14 cellular contexts compared by ENCODE assay signal in the genomic region with DNA sequence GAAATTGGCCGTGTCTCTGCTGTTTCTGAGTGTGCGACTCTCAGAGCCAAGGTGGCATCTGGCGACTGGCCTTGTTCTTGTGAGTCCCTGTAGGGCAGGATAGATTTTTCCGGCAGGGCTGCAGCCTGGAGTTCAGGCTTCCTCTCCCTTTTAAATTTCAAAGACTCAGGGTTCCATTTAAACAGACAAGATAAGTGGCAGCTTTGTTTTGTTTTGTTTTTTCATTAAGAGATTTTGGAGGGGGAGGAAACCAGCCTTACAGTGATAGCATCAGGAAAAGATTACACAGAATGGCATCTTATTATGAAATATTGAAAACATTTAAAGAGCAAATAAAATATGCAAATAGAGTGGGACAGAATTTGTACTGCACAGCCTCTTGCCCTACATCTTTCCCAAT.
DNase-seq lines count a peak whose midpoint lies in the region; ATAC-seq and TF ChIP-seq lines count a peak whose summit lies in the region.
"Had no signal": no experiment of that assay in that cellular context is flagged by ENCODE, and none has a peak within 500 bp of the region (broad histone marks: within the 10 kb centered on the region; RNA-seq: fewer than 3 reads in every experiment).

No MANE protein-coding gene starts in this region.

- DNase-seq in EH (ENCODE audit: low read depth) (peak; percentile 21), ecto neural progenitor cell (ENCODE audit: low spot score) (no peak)
- DNase-seq: activated CD8-positive, alpha-beta memory T cell treated with anti-CD3 and anti-CD28 coated beads, Interleukin-2, amount 50 U/mL, for 4 hours; CD4-positive, CD25-positive, alpha-beta regulatory T cell; left ventricle myocardium inferior; natural killer cell; SJCRH30; thyroid gland had no signal

- TF ChIP-seq CTCF in C4-2B (conservative IDR thresholded peaks at IDR 0.05) = no peak

- H3K27ac ChIP-seq in C4-2B = peak overlapping the region; percentile 12; the same call in 1 of the 2 replicates
- H3K27ac ChIP-seq in iPS-20b (ENCODE audit: low read length) = peak overlapping the region; percentile 30
- H3K27ac ChIP-seq: left ventricle myocardium inferior, SJCRH30, thyroid gland had no signal

- no peak overlapping the region for H3K4me3 Mint-ChIP-seq in activated T-helper 17 cell treated with anti-CD3 and anti-CD28 coated beads, Interleukin-2, amount 50 U/mL, for 72 hours
- H3K4me3 Mint-ChIP-seq: CD4-positive, CD25-positive, alpha-beta regulatory T cell; dendritic cell treated with granulocyte-macrophage colony-stimulating factor and Interleukin-4, amounts not matched to agents 40 ng/mL and 50 ng/mL, for 4 days; natural killer cell had no signal

- H3K9ac ChIP-seq in iPS-20b (ENCODE audit: low read depth, low read length) = peak overlapping the region; percentile 56; the same call in 1 of the 2 replicates

- peaks cover 36% of the 10 kb centered on the region for H3K4me1 Mint-ChIP-seq in activated T-helper 17 cell treated with anti-CD3 and anti-CD28 coated beads, Interleukin-2, amount 50 U/mL, for 72 hours

- no peaks in the 10 kb centered on the region for H3K36me3 ChIP-seq in iPS-20b (ENCODE audit: insufficient read depth, low read depth, low read length)
- H3K36me3 ChIP-seq: left ventricle myocardium inferior, SJCRH30, thyroid gland had no signal

- H3K36me3 Mint-ChIP-seq in activated T-helper 17 cell treated with anti-CD3 and anti-CD28 coated beads, Interleukin-2, amount 50 U/mL, for 72 hours (ENCODE audit: low read depth) = peaks cover 8% of the 10 kb centered on the region
- H3K36me3 Mint-ChIP-seq: natural killer cell had no signal

- H3K4me3 ChIP-seq in iPS-20b (ENCODE audit: low read length) = no peak overlapping the region
- H3K4me3 ChIP-seq: left ventricle myocardium inferior, SJCRH30, thyroid gland had no signal

- H3K9me3 Mint-ChIP-seq in activated T-helper 17 cell treated with anti-CD3 and anti-CD28 coated beads, Interleukin-2, amount 50 U/mL, for 72 hours = peaks cover 6% of the 10 kb centered on the region

- ATAC-seq in activated T-helper 17 cell treated with anti-CD3 and anti-CD28 coated beads, Interleukin-2, amount 50 U/mL, for 72 hours (replicated peaks) = no peak
- ATAC-seq in HG03457 (IDR thresholded peaks at IDR 0.05; ENCODE audit: unreplicated experiment) (no peak), HG03354 (IDR thresholded peaks at IDR 0.05; ENCODE audit: poor library complexity, severe bottlenecking, unreplicated experiment) (no peak)
- ATAC-seq: natural killer cell had no signal

- no peaks in the 10 kb centered on the region for H3K27me3 ChIP-seq in iPS-20b (ENCODE audit: insufficient read depth, low read length)
- H3K27me3 ChIP-seq: SJCRH30, thyroid gland had no signal

- H3K9me3 ChIP-seq in iPS-20b (ENCODE audit: insufficient read depth, low read depth, low read length) = no peaks in the 10 kb centered on the region; the same call in none of the 2 replicates
- H3K9me3 ChIP-seq: left ventricle myocardium inferior, SJCRH30, thyroid gland had no signal

- no peaks in the 10 kb centered on the region for H3K27me3 Mint-ChIP-seq in activated T-helper 17 cell treated with anti-CD3 and anti-CD28 coated beads, Interleukin-2, amount 50 U/mL, for 72 hours
- H3K27me3 Mint-ChIP-seq: CD4-positive, CD25-positive, alpha-beta regulatory T cell; dendritic cell treated with granulocyte-macrophage colony-stimulating factor and Interleukin-4, amounts not matched to agents 40 ng/mL and 50 ng/mL, for 4 days had no signal

- peaks cover 21% of the 10 kb centered on the region for H3K4me1 ChIP-seq in iPS-20b (ENCODE audit: insufficient read depth, low read length)
- H3K4me1 ChIP-seq: thyroid gland had no signal

- peak overlapping the region; percentile 89 for H3K27ac Mint-ChIP-seq in activated T-helper 17 cell treated with anti-CD3 and anti-CD28 coated beads, Interleukin-2, amount 50 U/mL, for 72 hours
- H3K27ac Mint-ChIP-seq: dendritic cell treated with granulocyte-macrophage colony-stimulating factor and Interleukin-4, amounts not matched to agents 40 ng/mL and 50 ng/mL, for 4 days; natural killer cell had no signal
